In genomic region chr7:209416-209815, GRCh38 we compare ENCODE assay signal across 16 cellular contexts. TPM values are rescaled to one million over a fixed set of nuclear protein-coding genes. Genes with fewer than 3 reads are reported as not detected.
DNase-seq lines count a peak whose midpoint lies in the region; ATAC-seq and TF ChIP-seq lines count a peak whose summit lies in the region.
"Had no signal": no experiment of that assay in that cellular context is flagged by ENCODE, and none has a peak within 500 bp of the region (broad histone marks: within the 10 kb centered on the region; RNA-seq: fewer than 3 reads in every experiment).

No MANE protein-coding gene starts in this region.

- H3K4me3 Mint-ChIP-seq in dendritic cell treated with granulocyte-macrophage colony-stimulating factor and Interleukin-4, amounts not matched to agents 40 ng/mL and 50 ng/mL, for 4 days = no peak overlapping the region
- H3K4me3 Mint-ChIP-seq: B cell; CD4-positive, alpha-beta memory T cell; HFFc6 had no signal

- H3K9me3 ChIP-seq in BLaER1 treated with 17β-estradiol and CSF1 and Interleukin-3, amounts not matched to agents 10 nM and 100 nM (replicated peaks in 1 of 11) = peaks cover 0 to 23% (median 15%) of the 10 kb centered on the region in 11 experiments; a peak in 16 of 22 replicates
- no peaks in the 10 kb centered on the region for H3K9me3 ChIP-seq in PC-3 (ENCODE audit: low read length)

- H3K36me3 ChIP-seq in BLaER1 treated with 17β-estradiol and CSF1 and Interleukin-3, amounts not matched to agents 10 nM and 100 nM = peaks cover 50 to 93% (median 74%) of the 10 kb centered on the region in 11 experiments
- H3K36me3 ChIP-seq in PC-3 (ENCODE audit: low read depth, low read length) = no peaks in the 10 kb centered on the region

- CTCF ChIA-PET in PC-3 (lab: Charles Lee) = no interaction called here

- no peaks in the 10 kb centered on the region for H3K27me3 ChIP-seq in BLaER1 treated with 17β-estradiol and CSF1 and Interleukin-3, amounts not matched to agents 10 nM and 100 nM
- H3K27me3 ChIP-seq in PC-3 (ENCODE audit: low read length) = no peaks in the 10 kb centered on the region

- no peaks in the 10 kb centered on the region for H3K9me3 Mint-ChIP-seq in dendritic cell treated with granulocyte-macrophage colony-stimulating factor and Interleukin-4, amounts not matched to agents 40 ng/mL and 50 ng/mL, for 4 days
- H3K9me3 Mint-ChIP-seq: CD4-positive, alpha-beta memory T cell had no signal

- H3K9ac ChIP-seq in BLaER1 treated with 17β-estradiol and CSF1 and Interleukin-3, amounts not matched to agents 10 nM and 100 nM = peak overlapping the region in 8 of 11 experiments; percentile 9 to 53 (median 29); a peak in 5 of 22 replicates
- H3K9ac ChIP-seq in PC-3 (ENCODE audit: low read length) = no peak overlapping the region

- POLR2A ChIA-PET in PC-3 (lab: Charles Lee; ENCODE audit: unreplicated experiment) = no interaction called here

- H3K4me2 ChIP-seq in BLaER1 treated with 17β-estradiol and CSF1 and Interleukin-3, amounts not matched to agents 10 nM and 100 nM = peak overlapping the region; percentile 35 to 88 (median 60)
- no peak overlapping the region for H3K4me2 ChIP-seq in PC-3 (ENCODE audit: low read length)

- H3K27ac ChIP-seq in BLaER1 treated with 17β-estradiol and CSF1 and Interleukin-3, amounts not matched to agents 10 nM and 100 nM = peak overlapping the region in 1 of 11 experiments; percentile 41; a peak in 1 of 22 replicates
- H3K27ac ChIP-seq in PC-3 (ENCODE audit: low read length) = no peak overlapping the region
- H3K27ac ChIP-seq: C4-2B had no signal

- TF ChIP-seq CTCF in PC-3 (conservative IDR thresholded peaks at IDR 0.05; ENCODE audit: low read depth, low read length) = no peak

- H3K4me1 Mint-ChIP-seq in dendritic cell treated with granulocyte-macrophage colony-stimulating factor and Interleukin-4, amounts not matched to agents 40 ng/mL and 50 ng/mL, for 4 days (ENCODE audit: low read depth) = peaks cover 54% of the 10 kb centered on the region
- H3K4me1 Mint-ChIP-seq: B cell; CD4-positive, alpha-beta memory T cell had no signal

- peaks cover 35 to 99% (median 76%) of the 10 kb centered on the region in 11 experiments; a peak in 21 of 22 replicates for H4K20me1 ChIP-seq in BLaER1 treated with 17β-estradiol and CSF1 and Interleukin-3, amounts not matched to agents 10 nM and 100 nM
- no peaks in the 10 kb centered on the region for H4K20me1 ChIP-seq in PC-3 (ENCODE audit: low read length)

- no peak overlapping the region for H2AFZ ChIP-seq in PC-3 (ENCODE audit: low read length)

- H3K4me1 ChIP-seq in BLaER1 treated with 17β-estradiol and CSF1 and Interleukin-3, amounts not matched to agents 10 nM and 100 nM = peaks cover 39 to 55% (median 42%) of the 10 kb centered on the region in 10 experiments
- peaks cover 3% of the 10 kb centered on the region for H3K4me1 ChIP-seq in PC-3 (ENCODE audit: insufficient read depth, low read length)

- H3K79me2 ChIP-seq in PC-3 (ENCODE audit: low read length) = peaks cover 7% of the 10 kb centered on the region; the same call in 1 of the 2 replicates

- ATAC-seq in PC-3 = no peak
- ATAC-seq: HCT116 had no signal

- H3K4me3 ChIP-seq in BLaER1 treated with 17β-estradiol and CSF1 and Interleukin-3, amounts not matched to agents 10 nM and 100 nM = no peak overlapping the region
- no peak overlapping the region for H3K4me3 ChIP-seq in PC-3 (ENCODE audit: low read length)

- H3K9me2 ChIP-seq in PC-3 (replicated peaks; ENCODE audit: low read length) = no peaks in the 10 kb centered on the region

- no peaks in the 10 kb centered on the region for H3F3A ChIP-seq in PC-3 (ENCODE audit: low read length, unreplicated experiment)

- intact Hi-C loops in dendritic cell treated with granulocyte-macrophage colony-stimulating factor and Interleukin-4, amounts not matched to agents 40 ng/mL and 50 ng/mL, for 4 days (cut with micrococcal nuclease) = no loop called here
- intact Hi-C loops in PC-3 (cut with micrococcal nuclease) = no loop called here

- peak overlapping the region; percentile 75 for H3K27ac Mint-ChIP-seq in dendritic cell treated with granulocyte-macrophage colony-stimulating factor and Interleukin-4, amounts not matched to agents 40 ng/mL and 50 ng/mL, for 4 days
- H3K27ac Mint-ChIP-seq: B cell; CD4-positive, alpha-beta memory T cell; HFFc6 had no signal

- H3K27me3 Mint-ChIP-seq in dendritic cell treated with granulocyte-macrophage colony-stimulating factor and Interleukin-4, amounts not matched to agents 40 ng/mL and 50 ng/mL, for 4 days = no peaks in the 10 kb centered on the region

- DNase-seq in RPMI7951 (ENCODE audit: low read depth) = peak; percentile 49
- no peak for DNase-seq in NCI-H2107 (lab: John Stamatoyannopoulos, UW)
- no peak for DNase-seq in PC-3
- no peak for DNase-seq in NCI-H1436 treated with DMSO at 0.1 percent for 48 hours (lab: John Stamatoyannopoulos, UW)
- DNase-seq: Calu3; CD4-positive, alpha-beta memory T cell; DMS79 treated with DMSO at 0.1 percent for 48 hours; GF-D8; GOT3; H7; HFFc6 had no signal

- peaks cover 100% of the 10 kb centered on the region for H3K36me3 Mint-ChIP-seq in dendritic cell treated with granulocyte-macrophage colony-stimulating factor and Interleukin-4, amounts not matched to agents 40 ng/mL and 50 ng/mL, for 4 days (ENCODE audit: low read depth)
- H3K36me3 Mint-ChIP-seq: CD4-positive, alpha-beta memory T cell had no signal

- no TSS peak for BruUV-seq in PC-3 (replicated peaks; lab: Mats Ljungman, UMichigan)

RNA-seq across cellular contexts. Expression of gene FAM20C, which starts 17.0 kb away (rescaled TPM):
- total RNA-seq in RPMI7951 (2014; rRNA removed; shearing (Covaris generic)) = 256 and 312 TPM in 2 replicates
- total RNA-seq in PC-3 (2014; rRNA removed) = 87.9 and 119 TPM in 2 replicates
